Comparison of ENCODE assay signal across 8 cellular contexts in the genomic region with DNA sequence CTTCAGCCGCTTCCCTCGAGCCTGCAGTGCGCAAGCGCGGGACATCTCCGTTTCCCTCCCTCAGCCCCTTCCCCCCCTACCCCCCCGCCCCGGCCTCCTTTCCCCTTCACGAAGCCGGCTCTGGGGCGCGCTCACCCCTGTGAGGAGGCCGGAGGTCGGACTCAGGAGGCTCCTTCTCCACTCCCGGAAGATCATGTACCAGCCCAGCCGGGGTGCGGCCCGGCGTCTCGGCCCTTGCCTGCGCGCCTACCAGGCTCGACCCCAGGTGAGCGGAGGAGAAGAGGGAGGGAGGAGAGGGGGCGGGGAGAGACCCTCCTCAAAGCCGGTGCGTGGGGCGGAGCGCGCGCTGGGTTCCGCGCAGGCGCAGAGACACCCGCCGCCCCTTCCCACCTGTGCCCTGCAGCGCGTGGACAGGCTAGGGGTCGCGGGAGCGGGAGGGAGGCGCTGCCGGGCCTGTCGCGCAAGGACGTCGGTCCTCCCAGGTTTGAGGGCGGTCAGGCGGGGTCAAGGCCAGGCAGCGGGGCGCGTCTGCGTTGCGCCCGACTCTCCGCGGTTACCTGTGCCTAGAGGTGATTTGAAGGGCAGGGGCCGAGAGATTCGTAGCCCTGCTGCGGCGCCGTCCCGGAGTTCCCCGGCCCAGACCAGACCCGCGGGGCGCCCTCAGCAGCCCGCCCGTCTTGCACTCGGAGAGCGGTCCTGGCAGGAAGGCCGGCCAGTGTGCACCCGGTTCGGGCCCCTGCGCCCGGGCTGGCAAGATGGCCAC. TPM values are rescaled to one million over a fixed set of nuclear protein-coding genes. Genes with fewer than 3 reads are reported as not detected.
DNase-seq lines count a peak whose midpoint lies in the region; ATAC-seq and TF ChIP-seq lines count a peak whose summit lies in the region.

A gene with protein sequence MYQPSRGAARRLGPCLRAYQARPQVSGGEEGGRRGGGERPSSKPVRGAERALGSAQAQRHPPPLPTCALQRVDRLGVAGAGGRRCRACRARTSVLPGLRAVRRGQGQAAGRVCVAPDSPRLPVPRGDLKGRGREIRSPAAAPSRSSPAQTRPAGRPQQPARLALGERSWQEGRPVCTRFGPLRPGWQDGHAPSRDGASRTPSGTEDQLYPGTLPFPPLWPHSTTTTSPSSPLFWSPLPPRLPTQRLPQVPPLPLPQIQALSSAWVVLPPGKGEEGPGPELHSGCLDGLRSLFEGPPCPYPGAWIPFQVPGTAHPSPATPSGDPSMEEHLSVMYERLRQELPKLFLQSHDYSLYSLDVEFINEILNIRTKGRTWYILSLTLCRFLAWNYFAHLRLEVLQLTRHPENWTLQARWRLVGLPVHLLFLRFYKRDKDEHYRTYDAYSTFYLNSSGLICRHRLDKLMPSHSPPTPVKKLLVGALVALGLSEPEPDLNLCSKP (plus strand): TSS at position 95 of the 763 bp plus-strand sequence. CDS start 99 bp downstream, at position 194.

- H3K79me2 ChIP-seq in MM.1S (ENCODE audit: low read length): peaks cover 42% of the 10 kb centered on the region

- in situ Hi-C loops in HAP-1 (cut with MboI; ENCODE audit: low sequenced_read_pairs): no loop called here

- H3F3A ChIP-seq in MM.1S (ENCODE audit: insufficient read depth, low read length): peaks cover 8% of the 10 kb centered on the region

- no peaks in the 10 kb centered on the region for H3K27me3 ChIP-seq in HAP-1 (ENCODE audit: low read depth)
- no peaks in the 10 kb centered on the region for H3K27me3 ChIP-seq in MM.1S (replicated peaks; ENCODE audit: insufficient read depth, low read length)
- H3K27me3 ChIP-seq in foreskin keratinocyte: no peaks in the 10 kb centered on the region
- no peaks in the 10 kb centered on the region for H3K27me3 ChIP-seq in neuron (ENCODE audit: insufficient read depth, low read length)

- no peaks in the 10 kb centered on the region for H3K9me3 ChIP-seq in HAP-1
- H3K9me3 ChIP-seq in MM.1S (replicated peaks; ENCODE audit: insufficient read depth, low read length): no peaks in the 10 kb centered on the region
- no peaks in the 10 kb centered on the region for H3K9me3 ChIP-seq in neuron (ENCODE audit: low read length)

- DNase-seq in ELF-1 (ENCODE audit: low read depth, low spot score): peak; percentile 90
- DNase-seq in HAP-1 (ENCODE audit: low spot score in 2 of 2): peak; percentile 83 to 95
- peak; percentile 94 for DNase-seq in MM.1S
- DNase-seq in SIG-M5 (lab: John Stamatoyannopoulos, UW): peak; percentile 32
- DNase-seq in activated gamma-delta T cell treated with anti-CD3 and anti-CD28 coated beads, Interleukin-2, amount 50 U/mL, for 16 hours (ENCODE audit: low read depth): peak; percentile 87
- peak; percentile 63 to 75 for DNase-seq in foreskin keratinocyte
- peak; percentile 10 to 94 (median 78) for DNase-seq in substantia nigra (lab: John Stamatoyannopoulos, UW)

- H2AFZ ChIP-seq in MM.1S (ENCODE audit: low read length) (peak within 1 kb of the TSS; percentile 77), neuron (ENCODE audit: low read depth, low read length) (peak within 1 kb of the TSS; percentile 90)

- H3K9me2 ChIP-seq in MM.1S (replicated peaks; ENCODE audit: insufficient read depth, low read length): no peaks in the 10 kb centered on the region

- peak within 1 kb of the TSS; percentile 93 for H3K4me2 ChIP-seq in MM.1S (ENCODE audit: low read depth, low read length)

- TF ChIP-seq CTCF in MM.1S (IDR thresholded peaks at IDR 0.05; ENCODE audit: low read length) (no peak), foreskin keratinocyte (conservative IDR thresholded peaks at IDR 0.05) (no peak)

- H3K4me3 ChIP-seq in HAP-1 (peak within 1 kb of the TSS; percentile 70), MM.1S (ENCODE audit: low read length) (peak within 1 kb of the TSS; percentile 99), neuron (ENCODE audit: low read length) (peak within 1 kb of the TSS; percentile 94)

- H3K4me1 ChIP-seq in HAP-1 (peaks cover 8% of the 10 kb centered on the region), MM.1S (ENCODE audit: low read length) (peaks cover 5% of the 10 kb centered on the region; the same call in 1 of the 2 replicates), foreskin keratinocyte (no peaks in the 10 kb centered on the region), neuron (ENCODE audit: insufficient read depth, low read length) (peaks cover 16% of the 10 kb centered on the region)

- H3K36me3 ChIP-seq in HAP-1 (replicated peaks) (peaks cover 17% of the 10 kb centered on the region), MM.1S (replicated peaks; ENCODE audit: insufficient read depth, low read length) (peaks cover 4% of the 10 kb centered on the region; the same call in 1 of the 2 replicates), neuron (ENCODE audit: insufficient read depth, low read length) (peaks cover 47% of the 10 kb centered on the region)

- ATAC-seq in foreskin keratinocyte: peak; percentile 76

- H4K20me1 ChIP-seq in MM.1S (ENCODE audit: insufficient read depth, low read length): no peaks in the 10 kb centered on the region

- H3K27ac ChIP-seq in MM.1S (ENCODE audit: low read length) (peak within 1 kb of the TSS; percentile 79), foreskin keratinocyte (peak within 1 kb of the TSS; percentile 30), substantia nigra (ENCODE audit: low read depth, low read length, poor library complexity, severe bottlenecking) (peak within 1 kb of the TSS; percentile 96)

- peak within 1 kb of the TSS; percentile 96 for H3K9ac ChIP-seq in MM.1S (ENCODE audit: low read length)

RNA-seq across cellular contexts. Expression of the gene that starts here (rescaled TPM):
- total RNA-seq in foreskin keratinocyte: 8.2 and 10.2 TPM in 2 replicates
- polyA plus RNA-seq in foreskin keratinocyte: 16.9 and 19.1 TPM in 2 replicates

Comparison
In these comparisons a context has a peak if more than half of its experiments do, and no peak if none do; other contexts are left out.
1. Peak in every context shown above with its lines: DNase-seq, ATAC-seq, H3K4me3 ChIP-seq and H3K27ac ChIP-seq.
2. DNase-seq: peak in every context shown above with its lines; median percentile 94 in MM.1S; 90 in ELF-1; 89 in HAP-1; 87 in activated gamma-delta T cell treated with anti-CD3 and anti-CD28 coated beads, Interleukin-2, amount 50 U/mL, for 16 hours; 78 in substantia nigra; 69 in foreskin keratinocyte; 32 in SIG-M5.
3. H3K27ac ChIP-seq: peak in every context shown above with its lines; median percentile 96 in substantia nigra; 79 in MM.1S; 30 in foreskin keratinocyte.